In genomic region chr19:40776966-40777794, GRCh38 we compare ENCODE assay signal across 8 cellular contexts. TPM values are rescaled to one million over a fixed set of nuclear protein-coding genes. Genes with fewer than 3 reads are reported as not detected.
DNase-seq lines count a peak whose midpoint lies in the region; ATAC-seq and TF ChIP-seq lines count a peak whose summit lies in the region.

No MANE protein-coding gene starts in this region.

- peak overlapping the region; percentile 66 for H3K4me3 ChIP-seq in A673 (ENCODE audit: low read depth, low read length, poor library complexity, severe bottlenecking)

- no peaks in the 10 kb centered on the region for H3K27me3 ChIP-seq in A673 (replicated peaks; ENCODE audit: insufficient read depth, low read depth, low read length, poor library complexity)

- H3K9me3 Mint-ChIP-seq in WTC11 = no peaks in the 10 kb centered on the region

- H3K36me3 Mint-ChIP-seq in WTC11 = 0 out of 2 replicates have a peak, but pooled peaks cover 2% of the 10 kb centered on the region

- H3K27ac Mint-ChIP-seq in WTC11 = peak overlapping the region; percentile 97

- H3K36me3 ChIP-seq in A673 (ENCODE audit: insufficient read depth, low read length, poor library complexity, severe bottlenecking) = no peaks in the 10 kb centered on the region

- POLR2A ChIA-PET in A673 (lab: Charles Lee; ENCODE audit: low non-redundant PET) = interaction anchor here (0.5 to 0.9 kb wide), 5 partner anchors 19 to 1019 kb away, joined by 3 to 18 read pairs (median 6); no protein-coding TSS in a partner anchor
- POLR2A ChIA-PET in WTC11 (lab: Charles Lee) = interaction anchor here (0.5 to 3.2 kb wide), 18 partner anchors 9 to 587 kb away, joined by 3 to 48 read pairs (median 5); partner anchors contain the start of genes ACTMAP, B9D2, COQ8B and EGLN2

- BruUV-seq in A673 (replicated peaks; lab: Mats Ljungman, UMichigan) = no TSS peak

- H3K4me1 Mint-ChIP-seq in WTC11 = peaks cover 27% of the 10 kb centered on the region

- TF ChIP-seq CTCF in A673 (conservative IDR thresholded peaks at IDR 0.05; ENCODE audit: low read depth, low read length) (no peak), WTC11 (IDR thresholded peaks at IDR 0.05) (no peak)

- intact Hi-C loops in A673 (cut with micrococcal nuclease; ENCODE audit: unreplicated experiment) = no loop called here

- peaks cover 12% of the 10 kb centered on the region for H3K4me1 ChIP-seq in A673 (ENCODE audit: insufficient read depth, low read length, poor library complexity, severe bottlenecking)

- peak overlapping the region; percentile 100 for H3K27ac ChIP-seq in A673 (ENCODE audit: low read depth, low read length, poor library complexity, severe bottlenecking)
- peak overlapping the region; percentile 99 for H3K27ac ChIP-seq in caudate nucleus (ENCODE audit: low read depth, low read length)

- H3K27me3 Mint-ChIP-seq in WTC11 (ENCODE audit: low read depth) = no peaks in the 10 kb centered on the region

- ATAC-seq in GM18870 (IDR thresholded peaks at IDR 0.05; ENCODE audit: unreplicated experiment) = peak; percentile 56
- peak; percentile 49 for ATAC-seq in HG03139 (IDR thresholded peaks at IDR 0.05; ENCODE audit: unreplicated experiment)
- ATAC-seq in WTC11 = peak; percentile 45

- no peaks in the 10 kb centered on the region for H3K9me3 ChIP-seq in A673 (ENCODE audit: low read depth, low read length, poor library complexity, severe bottlenecking)

- peak overlapping the region; percentile 76 for H3K4me3 Mint-ChIP-seq in WTC11

- CTCF ChIA-PET in A673 (lab: Charles Lee) (interaction anchor here (0.6 to 2.7 kb wide), 4 partner anchors 16 to 71 kb away, joined by 3 to 17 read pairs (median 7); no protein-coding TSS in a partner anchor), WTC11 (lab: Charles Lee) (interaction anchor here (0.7 to 4.7 kb wide), 21 partner anchors 17 to 545 kb away, joined by 3 to 76 read pairs (median 4); partner anchors contain the start of genes ACTMAP, COQ8B, EGLN2 and ITPKC)

- peak; percentile 96 for DNase-seq in A673 (ENCODE audit: low spot score)
- DNase-seq in NCI-H2196 (lab: John Stamatoyannopoulos, UW; ENCODE audit: unreplicated experiment) = peak; percentile 93
- DNase-seq in WTC11 (ENCODE audit: low spot score) = peak; percentile 91
- peak in 60 of 61 donors; percentile 28 to 97 (median 81) for DNase-seq in caudate nucleus (lab: John Stamatoyannopoulos, UW)
- DNase-seq in inferior parietal cortex (ENCODE audit: extremely low spot score) = peak; percentile 96
- DNase-seq in stimulated activated CD4-positive, alpha-beta T cell treated with anti-CD3 and anti-CD28 coated beads, Interleukin-12 subunit alpha, Interleukin-12 subunit beta, amount 100 ng/mL, for 24 hours (ENCODE audit: low read depth in 2 of 2) = peak; percentile 71 to 88

TF ChIP-seq in WTC11, 78 proteins besides CTCF, POLR2A, EP300 and RAD21:
- TF ChIP-seq NFYB (CRISPR knock-in tag; conservative IDR thresholded peaks at IDR 0.05; ENCODE audit: low read depth) (0 out of 2 replicates have a peak, but pooled peaks have one; percentile 30), E2F4 (CRISPR knock-in tag; IDR thresholded peaks at IDR 0.05; ENCODE audit: borderline replicate concordance, low read depth) (no peak), CREM (CRISPR knock-in tag; IDR thresholded peaks at IDR 0.05) (peak; percentile 78; the same call in 1 of the 2 replicates), JAZF1 (CRISPR knock-in tag; IDR thresholded peaks at IDR 0.05) (no peak), GTF2I (CRISPR knock-in tag; conservative IDR thresholded peaks at IDR 0.05) (peak; percentile 99)
TF ChIP-seq in WTC11: peak in this region for 3.

RNA-seq across cellular contexts. Expression of gene RAB4B, which starts 0.9 kb away (rescaled TPM):
- 9.1 and 14.6 TPM in 2 replicates for total RNA-seq in A673 (2021)
- total RNA-seq in WTC11 (2021) = 29.7 to 34.1 TPM (median 30.5 TPM) in 3 replicates

RNA-seq across cellular contexts. Expression of gene MIA, which starts 1.9 kb away (rescaled TPM):
- total RNA-seq in A673 (2021) (0.75 and 0.85 TPM in 2 replicates), WTC11 (2021) (not detected in 3 replicates)

RNA-seq across cellular contexts. Expression of gene EGLN2, which starts 21.8 kb away (rescaled TPM):
- total RNA-seq in A673 (2021) (105 and 113 TPM in 2 replicates), WTC11 (2021) (97.7 to 106 TPM (median 102 TPM) in 3 replicates)

RNA-seq across cellular contexts. Expression of gene SNRPA, which starts 26.2 kb away (rescaled TPM):
- total RNA-seq in A673 (2021) (167 and 179 TPM in 2 replicates), WTC11 (2021) (215 to 227 TPM (median 218 TPM) in 3 replicates)

RNA-seq across cellular contexts. Expression of gene ACTMAP, which starts 26.9 kb away (rescaled TPM):
- total RNA-seq in A673 (2021) (17.1 and 20.8 TPM in 2 replicates), WTC11 (2021) (29.6 to 42.4 TPM (median 40.2 TPM) in 3 replicates)

Comparison
In these comparisons a context has a peak if more than half of its experiments do, and no peak if none do; other contexts are left out.
1. Peak in every context shown above with its lines: DNase-seq, ATAC-seq, H3K4me3 ChIP-seq and H3K27ac ChIP-seq.